Comparison of ENCODE assay signal across 23 cellular contexts in the genomic region with DNA sequence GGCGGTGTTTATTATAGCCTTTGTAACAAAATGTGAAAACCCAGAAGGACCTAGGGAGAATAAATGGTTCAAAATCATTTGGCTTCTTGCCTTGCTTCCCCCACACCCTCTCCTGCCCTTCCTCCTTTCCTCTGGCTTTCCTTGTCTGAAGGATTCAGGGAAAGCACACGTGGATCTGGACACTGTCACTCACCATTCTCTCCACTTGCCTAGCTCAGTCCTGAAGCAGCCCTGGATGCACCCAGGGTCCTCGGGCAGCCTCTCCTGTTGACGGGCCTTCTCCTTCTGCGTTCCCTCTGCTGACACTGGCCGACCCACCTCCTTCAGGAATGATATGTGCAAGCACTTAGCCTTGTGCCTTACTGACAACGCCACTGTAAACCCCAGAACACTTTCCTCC.
A peak's percentile ranks its signal among the peaks of the same experiment; 100 is the strongest.
DNase-seq lines count a peak whose midpoint lies in the region; ATAC-seq, FAIRE-seq and TF ChIP-seq lines count a peak whose summit lies in the region.
"Had no signal": no experiment of that assay in that cellular context is flagged by ENCODE, and none has a peak within 500 bp of the region (broad histone marks: within the 10 kb centered on the region; RNA-seq: fewer than 3 reads in every experiment).

No MANE protein-coding gene starts in this region.

- H3K9ac ChIP-seq in IMR-90 (ENCODE audit: low read depth, low read length) (no peak overlapping the region), astrocyte (ENCODE audit: low read length) (no peak overlapping the region)

- in situ Hi-C loops in IMR-90 (cut with MboI; ENCODE audit: low sequenced_read_pairs) = no loop called here

- CTCF ChIA-PET in IMR-90 (lab: Yijun Ruan, JAX) = no interaction called here

- no peak for ATAC-seq in activated T-cell treated with anti-CD3 and anti-CD28 coated beads, Interleukin-2, amount 50 U/mL, for 4 hours
- no peak; the same call in 1 of the 2 replicates for ATAC-seq in IMR-90 (ENCODE audit: low read depth)
- peak; percentile 35 for ATAC-seq in left ventricle myocardium superior

- H3K9me1 ChIP-seq in IMR-90 (ENCODE audit: insufficient read depth, low read length) = no peaks in the 10 kb centered on the region

- H3K9me3 Mint-ChIP-seq in activated T-cell treated with anti-CD3 and anti-CD28 coated beads, Interleukin-2, amount 50 U/mL, for 24 hours = no peaks in the 10 kb centered on the region
- H3K9me3 Mint-ChIP-seq in activated T-cell treated with anti-CD3 and anti-CD28 coated beads, Interleukin-2, amount 50 U/mL, for 4 hours = no peaks in the 10 kb centered on the region
- no peaks in the 10 kb centered on the region for H3K9me3 Mint-ChIP-seq in astrocyte (ENCODE audit: unreplicated experiment)
- H3K9me3 Mint-ChIP-seq in chondrocyte (ENCODE audit: low read depth) = no peaks in the 10 kb centered on the region
- H3K9me3 Mint-ChIP-seq: IgD-negative memory B cell had no signal

- no peak for TF ChIP-seq CTCF in IMR-90 (conservative IDR thresholded peaks at IDR 0.05; ENCODE audit: low read depth, low read length)
- no peak for TF ChIP-seq CTCF in astrocyte (IDR thresholded peaks at IDR 0.05; ENCODE audit: insufficient read depth, low read depth, low read length)
- no peak for TF ChIP-seq CTCF in chondrocyte (IDR thresholded peaks at IDR 0.05)

- H3K4me3 Mint-ChIP-seq in activated T-cell treated with anti-CD3 and anti-CD28 coated beads, Interleukin-2, amount 50 U/mL, for 24 hours = no peak overlapping the region
- H3K4me3 Mint-ChIP-seq in activated T-cell treated with anti-CD3 and anti-CD28 coated beads, Interleukin-2, amount 50 U/mL, for 4 hours = no peak overlapping the region
- H3K4me3 Mint-ChIP-seq in astrocyte (ENCODE audit: unreplicated experiment) (peak overlapping the region; percentile 65), chondrocyte (ENCODE audit: unreplicated experiment) (no peak overlapping the region)
- H3K4me3 Mint-ChIP-seq: IgD-negative memory B cell had no signal

- H3K27me3 ChIP-seq in IMR-90 (ENCODE audit: control insufficient read depth, insufficient read depth, low read length) = no peaks in the 10 kb centered on the region; the same call in 1 of the 2 replicates
- no peaks in the 10 kb centered on the region for H3K27me3 ChIP-seq in astrocyte (ENCODE audit: insufficient read depth, low read length)

- no peak for TF ChIP-seq POLR2A in IMR-90 (IDR thresholded peaks at IDR 0.05; ENCODE audit: low read depth, low read length)

- no peak overlapping the region for H3K18ac ChIP-seq in IMR-90 (ENCODE audit: low read depth, low read length)

- no peaks in the 10 kb centered on the region for H3K36me3 ChIP-seq in IMR-90 (ENCODE audit: control insufficient read depth, insufficient read depth, low read length)
- H3K36me3 ChIP-seq in astrocyte (ENCODE audit: insufficient read depth, low read length) = no peaks in the 10 kb centered on the region

- H3K9me3 ChIP-seq in IMR-90 (ENCODE audit: control insufficient read depth, insufficient read depth, low read length) = no peaks in the 10 kb centered on the region
- no peaks in the 10 kb centered on the region for H3K9me3 ChIP-seq in astrocyte (ENCODE audit: insufficient read depth, low read depth, low read length)

- no peaks in the 10 kb centered on the region for H3K79me2 ChIP-seq in astrocyte (ENCODE audit: insufficient read depth, low read length)

- no peak overlapping the region for H4K91ac ChIP-seq in IMR-90 (ENCODE audit: insufficient read depth, low read depth, low read length)

- no peak for DNase-seq in activated T-cell treated with anti-CD3 and anti-CD28 coated beads, Interleukin-2, amount 50 U/mL, for 24 hours
- DNase-seq in activated T-cell treated with anti-CD3 and anti-CD28 coated beads, Interleukin-2, amount 50 U/mL, for 4 hours = no peak
- DNase-seq in IMR-90 (no peak), astrocyte (ENCODE audit: low read depth) (no peak), left ventricle myocardium superior (no peak), chondrocyte (ENCODE audit: low spot score) (no peak), NCI-H1436 (lab: John Stamatoyannopoulos, UW) (no peak)
- DNase-seq in stimulated activated CD4-positive, alpha-beta T cell treated with anti-CD3 and anti-CD28 coated beads, Interleukin-15, amount 100 ng/mL, for 24 hours = no peak
- DNase-seq: AML-193, DMS79 treated with DMSO at 0.1 percent for 48 hours, Kasumi-1, MM.1S, NCI-H1092, NCI-H146, NCI-H2029 treated with DMSO at 0.1 percent for 48 hours, NCI-H446 treated with DMSO at 0.1 percent for 48 hours, SHP77 treated with DMSO at 0.1 percent for 48 hours had no signal

- WGBS in IMR-90 (ENCODE audit: extremely low coverage in 2 of 2, insufficient read length in 1 of 2), 2 experiments = 76% methylated on average over 5 of the region's 7 CpGs; no CpG with 5 or more reads in 1 of the 2 experiments

- H3K4me1 Mint-ChIP-seq in activated T-cell treated with anti-CD3 and anti-CD28 coated beads, Interleukin-2, amount 50 U/mL, for 24 hours (ENCODE audit: low read depth) = peaks cover 13% of the 10 kb centered on the region
- no peaks in the 10 kb centered on the region for H3K4me1 Mint-ChIP-seq in activated T-cell treated with anti-CD3 and anti-CD28 coated beads, Interleukin-2, amount 50 U/mL, for 4 hours (ENCODE audit: low read depth)
- H3K4me1 Mint-ChIP-seq in astrocyte (ENCODE audit: low read depth, unreplicated experiment) = peaks cover 12% of the 10 kb centered on the region
- peaks cover 53% of the 10 kb centered on the region for H3K4me1 Mint-ChIP-seq in chondrocyte (ENCODE audit: low read depth)
- H3K4me1 Mint-ChIP-seq: IgD-negative memory B cell had no signal

- H2BK120ac ChIP-seq in IMR-90 (ENCODE audit: low read depth, low read length) = no peak overlapping the region

- intact Hi-C loops in IMR-90 (cut with micrococcal nuclease) = no loop called here
- intact Hi-C loops in left ventricle myocardium superior (cut with micrococcal nuclease) = no loop called here

- dilution Hi-C loops in IMR-90 (cut with HindIII; ENCODE audit: low sequenced_read_pairs, unreplicated experiment) = no loop called here

- no peak overlapping the region for H3K14ac ChIP-seq in IMR-90 (replicated peaks; ENCODE audit: low read depth, low read length)

- no peaks in the 10 kb centered on the region for H3K79me1 ChIP-seq in IMR-90 (ENCODE audit: low read depth in 1 of 2, low read length in 2 of 2)

- no TSS peak for BruUV-seq in IMR-90 (replicated peaks; lab: Mats Ljungman, UMichigan)

- H3K4me1 ChIP-seq in IMR-90 (ENCODE audit: control insufficient read depth, insufficient read depth, low read length) (no peaks in the 10 kb centered on the region), astrocyte (ENCODE audit: insufficient read depth, low read length) (no peaks in the 10 kb centered on the region)

- H3K4me3 ChIP-seq in IMR-90 (ENCODE audit: insufficient read depth, low read depth, low read length) (no peak overlapping the region), astrocyte (ENCODE audit: insufficient read depth, low read depth, low read length) (no peak overlapping the region)

- H2BK15ac ChIP-seq in IMR-90 (ENCODE audit: low read depth, low read length) = no peak overlapping the region

- H3K4ac ChIP-seq in IMR-90 (ENCODE audit: low read depth, low read length) = no peak overlapping the region

- no peak overlapping the region for H2BK20ac ChIP-seq in IMR-90 (ENCODE audit: low read depth, low read length)

- FAIRE-seq in astrocyte (lab: Jason Lieb, UNC) = no peak
- FAIRE-seq: H54, RCC 7860 had no signal

- no peaks in the 10 kb centered on the region for H4K20me1 ChIP-seq in IMR-90 (ENCODE audit: insufficient read depth, low read length)
- no peaks in the 10 kb centered on the region for H4K20me1 ChIP-seq in astrocyte (ENCODE audit: insufficient read depth, low read length)

- no peak overlapping the region for H4K5ac ChIP-seq in IMR-90 (ENCODE audit: low read depth, low read length)

- H3K36me3 Mint-ChIP-seq in activated T-cell treated with anti-CD3 and anti-CD28 coated beads, Interleukin-2, amount 50 U/mL, for 24 hours (ENCODE audit: low read depth) = peaks cover 17% of the 10 kb centered on the region
- H3K36me3 Mint-ChIP-seq in activated T-cell treated with anti-CD3 and anti-CD28 coated beads, Interleukin-2, amount 50 U/mL, for 4 hours (ENCODE audit: insufficient read depth) = no peaks in the 10 kb centered on the region
- H3K36me3 Mint-ChIP-seq in astrocyte (ENCODE audit: low read depth, unreplicated experiment) = peaks cover 2% of the 10 kb centered on the region
- no peaks in the 10 kb centered on the region for H3K36me3 Mint-ChIP-seq in chondrocyte (ENCODE audit: low read depth)

- no peak for TF ChIP-seq RAD21 in IMR-90 (IDR thresholded peaks at IDR 0.05; ENCODE audit: low read length)

- no peak overlapping the region for H4K8ac ChIP-seq in IMR-90 (ENCODE audit: low read depth in 2 of 2, low read length in 2 of 2)

- peak overlapping the region; percentile 10 for H3K27ac Mint-ChIP-seq in activated T-cell treated with anti-CD3 and anti-CD28 coated beads, Interleukin-2, amount 50 U/mL, for 24 hours
- H3K27ac Mint-ChIP-seq in astrocyte (ENCODE audit: unreplicated experiment) (no peak overlapping the region), chondrocyte (ENCODE audit: unreplicated experiment) (no peak overlapping the region)

- no peak overlapping the region for H3K56ac ChIP-seq in IMR-90 (ENCODE audit: extremely low read depth, insufficient read depth, low read length)

- H2AK9ac ChIP-seq in IMR-90 (replicated peaks; ENCODE audit: low read depth, low read length, poor library complexity) = peak overlapping the region; percentile 44

- H3K27ac ChIP-seq in IMR-90 (ENCODE audit: insufficient read depth, low read length) = no peak overlapping the region
- no peak overlapping the region for H3K27ac ChIP-seq in astrocyte (ENCODE audit: low read depth, low read length)
- H3K27ac ChIP-seq: 22Rv1, C4-2B, HL-60 had no signal

- H2AK5ac ChIP-seq in IMR-90 (ENCODE audit: low read depth, low read length) = no peak overlapping the region

- H2BK5ac ChIP-seq in IMR-90 (ENCODE audit: low read depth, low read length, poor library complexity, severe bottlenecking) = no peak overlapping the region

- H3K4me2 ChIP-seq in IMR-90 (ENCODE audit: low read depth, low read length) (no peak overlapping the region), astrocyte (ENCODE audit: low read length) (no peak overlapping the region)

- H2AFZ ChIP-seq in IMR-90 (replicated peaks; ENCODE audit: low read length, poor library complexity) (no peak overlapping the region), astrocyte (ENCODE audit: low read depth, low read length) (no peak overlapping the region)

- POLR2A ChIA-PET in IMR-90 (lab: Charles Lee; ENCODE audit: unreplicated experiment) = no interaction called here

- H3K23ac ChIP-seq in IMR-90 (ENCODE audit: low read depth, low read length) = no peak overlapping the region

- H3K27me3 Mint-ChIP-seq in activated T-cell treated with anti-CD3 and anti-CD28 coated beads, Interleukin-2, amount 50 U/mL, for 24 hours = no peaks in the 10 kb centered on the region
- H3K27me3 Mint-ChIP-seq in activated T-cell treated with anti-CD3 and anti-CD28 coated beads, Interleukin-2, amount 50 U/mL, for 4 hours (ENCODE audit: low read depth) = no peaks in the 10 kb centered on the region
- H3K27me3 Mint-ChIP-seq in astrocyte (ENCODE audit: low read depth, unreplicated experiment) (no peaks in the 10 kb centered on the region), chondrocyte (ENCODE audit: low read depth) (no peaks in the 10 kb centered on the region)

TF ChIP-seq in IMR-90, 13 proteins besides CTCF, POLR2A, EP300 and RAD21 (continues in another document):
- TF ChIP-seq MAFK (IDR thresholded peaks at IDR 0.05; ENCODE audit: low read depth, low read length) (no peak), NFE2L2 (IDR thresholded peaks at IDR 0.05; ENCODE audit: low read depth, low read length) (no peak)
